In the genomic region with DNA sequence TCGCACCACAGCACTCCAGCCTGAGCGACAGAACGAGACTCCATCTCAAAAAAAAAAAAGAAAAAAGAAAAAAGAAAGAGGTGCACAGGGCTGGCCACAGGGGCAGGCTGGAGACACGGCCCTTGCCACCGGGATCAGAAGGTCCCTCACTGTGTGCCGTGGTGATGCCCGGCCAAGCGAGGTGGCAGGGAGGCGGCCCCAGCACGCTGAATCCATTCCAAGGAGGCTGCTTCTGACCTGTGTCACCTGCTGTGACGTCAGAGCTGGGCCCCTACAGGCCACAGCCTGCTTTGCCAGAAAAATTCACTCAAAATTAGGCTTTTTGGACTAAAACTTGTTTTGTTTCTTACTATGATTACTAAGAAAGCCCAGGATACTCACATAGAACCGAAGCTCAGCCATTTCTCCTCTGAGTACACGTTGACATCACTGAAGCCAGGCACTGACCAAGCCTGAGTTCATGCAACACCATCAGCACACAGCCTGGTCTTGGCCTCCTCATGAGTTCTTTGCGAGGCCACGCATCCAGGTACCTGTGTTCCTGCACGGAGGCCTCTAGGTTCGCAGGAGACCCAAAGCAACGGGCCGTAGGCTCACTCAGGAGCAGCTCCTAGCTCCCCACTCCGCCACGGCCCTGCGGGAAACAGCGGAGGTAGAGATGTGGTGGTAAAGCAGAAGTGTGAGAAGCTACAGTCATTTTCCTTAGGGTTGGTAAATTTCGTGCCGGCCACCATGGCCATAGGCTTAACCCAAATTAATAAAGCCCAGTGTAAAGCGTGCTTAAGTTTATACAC, we compare ENCODE assay signal across 17 cellular contexts.
A peak's percentile ranks its signal among the peaks of the same experiment; 100 is the strongest.
DNase-seq lines count a peak whose midpoint lies in the region; ATAC-seq, FAIRE-seq and TF ChIP-seq lines count a peak whose summit lies in the region.
"Had no signal": no experiment of that assay in that cellular context is flagged by ENCODE, and none has a peak within 500 bp of the region (broad histone marks: within the 10 kb centered on the region; RNA-seq: fewer than 3 reads in every experiment).

No MANE protein-coding gene starts in this region.

- CTCF ChIA-PET in K562 (lab: Yijun Ruan, JAX; ENCODE audit: low intra/inter-chr PET ratio), result no interaction called here

- peak; percentile 13 for DNase-seq in activated CD8-positive, alpha-beta memory T cell treated with anti-CD3 and anti-CD28 coated beads for 24 hours
- DNase-seq in activated CD8-positive, alpha-beta memory T cell treated with anti-CD3 and anti-CD28 coated beads, Interleukin-2, amount 50 U/mL, for 48 hours, result no peak
- DNase-seq in K562 (ENCODE audit: extremely low read depth in 1 of 4, low spot score in 3 of 4) (no peak), neural crest cell (ENCODE audit: low read depth, low spot score) (no peak), NCI-H1105 (lab: John Stamatoyannopoulos, UW) (no peak), NCI-H2081 (lab: John Stamatoyannopoulos, UW) (no peak)
- DNase-seq in activated CD4-positive, alpha-beta T cell treated with anti-CD3 and anti-CD28 coated beads for 4 hours, result no peak
- DNase-seq: AML-193, Caco-2, DND-41, GF-D8, HCEC 1CT, HFFc6 had no signal

- peak overlapping the region; percentile 12 for H3K27ac Mint-ChIP-seq in neural crest cell (ENCODE audit: unreplicated experiment)
- H3K27ac Mint-ChIP-seq: CD8-positive, alpha-beta memory T cell; HFFc6 had no signal

- H3K9me3 Mint-ChIP-seq in neural crest cell, result peaks cover 2% of the 10 kb centered on the region
- H3K9me3 Mint-ChIP-seq: CD8-positive, alpha-beta memory T cell; HFFc6 had no signal

- no peak for TF ChIP-seq RAD21 in K562 (CRISPR knock-in tag; conservative IDR thresholded peaks at IDR 0.05 in 1 of 2, IDR thresholded peaks at IDR 0.05 in 1 of 2)

- H2AFZ ChIP-seq in K562 (ENCODE audit: low read depth, low read length), result no peak overlapping the region

- WGBS in K562 (ENCODE audit: insufficient coverage, low coverage, missing lambda C conversion rate), result 1% methylated on average over 26 of the region's 26 CpGs

- FAIRE-seq in K562 (lab: Jason Lieb, UNC), result no peak

- peaks cover 39 to 59% of the 10 kb centered on the region in 2 experiments for H3K27me3 ChIP-seq in K562 (ENCODE audit: control insufficient read depth in 2 of 2, insufficient read depth in 2 of 2, low read length in 2 of 2)
- H3K27me3 ChIP-seq: BLaER1 had no signal

- H3K27me3 Mint-ChIP-seq in neural crest cell (ENCODE audit: low read depth), result no peaks in the 10 kb centered on the region

- in situ Hi-C loops in K562 (cut with MboI), result no loop called here

- BruUV-seq in K562 (replicated peaks; lab: Mats Ljungman, UMichigan), result no TSS peak

- no peak overlapping the region for H3K27ac ChIP-seq in K562 (ENCODE audit: extremely low read depth, low read depth, low read length)
- H3K27ac ChIP-seq: 22Rv1, BLaER1, HL-60 had no signal

- no peak overlapping the region for H3K4me2 ChIP-seq in K562 (ENCODE audit: insufficient read depth, low read length)
- H3K4me2 ChIP-seq: BLaER1 had no signal

- no peaks in the 10 kb centered on the region for H3K79me2 ChIP-seq in K562 (ENCODE audit: control insufficient read depth, insufficient read depth, low read length)

- H3K9me3 ChIP-seq in K562 (replicated peaks; ENCODE audit: control insufficient read depth, insufficient read depth, low read depth, low read length), result no peaks in the 10 kb centered on the region
- H3K9me3 ChIP-seq: BLaER1, Caco-2 had no signal

- no peaks in the 10 kb centered on the region for H3K36me3 ChIP-seq in K562 (ENCODE audit: control insufficient read depth, insufficient read depth, low read length)
- H3K36me3 ChIP-seq: BLaER1 had no signal

- H3K4me1 ChIP-seq in K562 (replicated peaks in 1 of 2; ENCODE audit: control insufficient read depth in 2 of 2, insufficient read depth in 2 of 2, low read length in 2 of 2), result no peaks in the 10 kb centered on the region
- H3K4me1 ChIP-seq: Caco-2 had no signal

- no peak for TF ChIP-seq POLR2A in K562 (conservative IDR thresholded peaks at IDR 0.05)

- TF ChIP-seq EP300 in K562 (IDR thresholded peaks at IDR 0.05; ENCODE audit: low read length), result no peak

- H4K20me1 ChIP-seq in K562 (replicated peaks; ENCODE audit: control insufficient read depth, insufficient read depth, low read length), result no peaks in the 10 kb centered on the region
- H4K20me1 ChIP-seq: BLaER1 had no signal

- POLR2A ChIA-PET in K562 (lab: Yijun Ruan, JAX), result interaction anchor here (0.6 kb wide), 2 partner anchors 20 to 113 kb away, joined by 3 read pairs; no protein-coding TSS in a partner anchor

- peak; percentile 65 for ATAC-seq in K562

- no peak overlapping the region for H3K4me3 Mint-ChIP-seq in neural crest cell
- H3K4me3 Mint-ChIP-seq: CD8-positive, alpha-beta memory T cell; HFFc6 had no signal

- no peaks in the 10 kb centered on the region for H3K36me3 Mint-ChIP-seq in neural crest cell (ENCODE audit: low read depth)
- H3K36me3 Mint-ChIP-seq: CD8-positive, alpha-beta memory T cell had no signal

- H3K4me3 ChIP-seq in K562, result no peak overlapping the region
- H3K4me3 ChIP-seq: BLaER1 had no signal

- intact Hi-C loops in K562 (cut with micrococcal nuclease), result no loop called here

- H3K4me1 Mint-ChIP-seq in neural crest cell, result peaks cover 2% of the 10 kb centered on the region

- no peak; a peak in 1 of 6 replicates for TF ChIP-seq CTCF in K562 (IDR thresholded peaks at IDR 0.05 in 2 of 3, conservative IDR thresholded peaks at IDR 0.05 in 1 of 3; ENCODE audit: insufficient read depth in 2 of 3, low read depth in 1 of 3, low read length in 3 of 3)
- no peak for TF ChIP-seq CTCF in neural crest cell (conservative IDR thresholded peaks at IDR 0.05)

- H3K9ac ChIP-seq in K562 (ENCODE audit: insufficient read depth in 1 of 2, low read depth in 2 of 2, low read length in 2 of 2), result 0 out of 4 replicates have a peak overlapping the region, but pooled peaks of 1 of the 2 experiments have one; percentile 32
- H3K9ac ChIP-seq: BLaER1 had no signal

- no peaks in the 10 kb centered on the region for H3K9me1 ChIP-seq in K562 (ENCODE audit: control insufficient read depth, insufficient read depth, low read length)

TF ChIP-seq in K562, 482 proteins besides CTCF, POLR2A, EP300 and RAD21:
- no peak for TF ChIP-seq U2AF2 (optimal IDR thresholded peaks at IDR 0.05; ENCODE audit: low read depth, low read length)
- no peak for TF ChIP-seq CREB1 (IDR thresholded peaks at IDR 0.05)
- TF ChIP-seq CREB1 (CRISPR knock-in tag; IDR thresholded peaks at IDR 0.05), result peak; percentile 55; the same call in 1 of the 2 replicates
- no peak for TF ChIP-seq ELF1 (tag; IDR thresholded peaks at IDR 0.05)
- TF ChIP-seq ATF1 (CRISPR knock-in tag; IDR thresholded peaks at IDR 0.05), result no peak
- TF ChIP-seq ATF1 (tag; IDR thresholded peaks at IDR 0.05), result peak; percentile 77
- TF ChIP-seq CREM (IDR thresholded peaks at IDR 0.05; ENCODE audit: low read depth), result peak; percentile 77
